In the genomic region with DNA sequence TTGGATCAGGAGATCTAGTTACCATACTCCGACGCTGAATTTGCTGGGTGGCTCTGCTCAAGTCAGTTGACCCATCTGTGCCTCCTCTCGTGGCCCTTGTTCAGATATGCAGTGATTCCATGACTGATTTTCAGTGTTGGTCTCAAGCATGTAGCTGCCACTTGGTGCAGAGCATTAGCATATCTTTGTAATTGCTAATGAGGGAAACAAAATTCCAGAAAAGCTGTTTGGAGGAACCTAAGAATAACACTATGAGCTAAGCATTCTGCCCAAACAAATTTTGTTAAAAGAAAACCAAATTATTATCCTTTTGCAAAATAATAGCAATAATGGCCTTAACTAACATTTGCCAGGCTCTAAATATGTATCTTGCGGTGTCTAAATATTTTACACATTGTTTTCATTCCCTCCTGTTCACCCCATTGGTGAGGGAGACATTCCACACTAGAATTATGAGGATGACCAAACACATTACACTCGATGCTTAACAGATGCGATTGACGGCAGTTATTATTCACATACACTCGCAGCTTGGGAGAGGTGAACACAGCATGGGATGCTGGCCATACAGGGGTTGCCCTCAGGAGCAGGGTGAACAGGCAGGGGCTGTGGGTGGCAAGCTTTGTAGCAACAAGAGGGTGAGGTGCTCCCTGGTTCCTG, we compare ENCODE assay signal across 18 cellular contexts.
DNase-seq lines count a peak whose midpoint lies in the region; ATAC-seq and TF ChIP-seq lines count a peak whose summit lies in the region.
"Had no signal": no experiment of that assay in that cellular context is flagged by ENCODE, and none has a peak within 500 bp of the region (broad histone marks: within the 10 kb centered on the region; RNA-seq: fewer than 3 reads in every experiment).

No MANE protein-coding gene starts in this region.

- H3K27ac ChIP-seq in right atrium auricular region (no peak overlapping the region), heart right ventricle (no peak overlapping the region), breast epithelium (no peak overlapping the region), left lung (no peak overlapping the region)

- H3K4me3 ChIP-seq in right atrium auricular region = no peak overlapping the region
- no peak overlapping the region for H3K4me3 ChIP-seq in heart right ventricle
- H3K4me3 ChIP-seq in breast epithelium = no peak overlapping the region
- H3K4me3 ChIP-seq in left lung = no peak overlapping the region
- H3K4me3 ChIP-seq: K562 had no signal

- DNase-seq in right atrium auricular region (ENCODE audit: low spot score) (peak; percentile 7), heart right ventricle (no peak), amniotic epithelial cell (ENCODE audit: low read depth) (peak; percentile 73), mesenteric fat pad (ENCODE audit: low spot score) (peak; percentile 39), breast epithelium (ENCODE audit: low spot score in 2 of 2) (no peak), left lung (no peak)
- DNase-seq: AML-193; CD4-positive, CD25-positive, alpha-beta regulatory T cell; DMS53; HCEC 1CT; MV-4-11; NCI-H1930; NCI-H2171; NCI-H446 treated with DMSO at 0.1 percent for 48 hours; OCI-M1 had no signal

- ATAC-seq in heart right ventricle (no peak), HG02885 (IDR thresholded peaks at IDR 0.05; ENCODE audit: poor library complexity, unreplicated experiment) (no peak), HG02973 (IDR thresholded peaks at IDR 0.05; ENCODE audit: unreplicated experiment) (no peak), left lung (no peak)
- ATAC-seq: K562 had no signal

- no peak for TF ChIP-seq CTCF in right atrium auricular region (IDR thresholded peaks at IDR 0.05)
- TF ChIP-seq CTCF in heart right ventricle (IDR thresholded peaks at IDR 0.05) = no peak
- TF ChIP-seq CTCF in breast epithelium (IDR thresholded peaks at IDR 0.05) = no peak
- no peak for TF ChIP-seq CTCF in left lung (IDR thresholded peaks at IDR 0.05)

- no peak for TF ChIP-seq POLR2A in breast epithelium (IDR thresholded peaks at IDR 0.05)

- H3K4me1 ChIP-seq in right atrium auricular region (peaks cover 0 to 10% of the 10 kb centered on the region in 2 donors), heart right ventricle (peaks cover 0 to 26% (median 0%) of the 10 kb centered on the region in 9 donors), breast epithelium (no peaks in the 10 kb centered on the region), left lung (peaks cover 10 to 17% of the 10 kb centered on the region in 2 donors)

- H3K27me3 ChIP-seq in right atrium auricular region (no peaks in the 10 kb centered on the region), heart right ventricle (peaks cover 0 to 23% (median 6%) of the 10 kb centered on the region in 7 donors), breast epithelium (no peaks in the 10 kb centered on the region), left lung (no peaks in the 10 kb centered on the region)

- H3K9me3 ChIP-seq in right atrium auricular region (no peaks in the 10 kb centered on the region), heart right ventricle (no peaks in the 10 kb centered on the region), breast epithelium (no peaks in the 10 kb centered on the region), left lung (no peaks in the 10 kb centered on the region)

- whole genome bisulfite sequencing in heart right ventricle, 2 donors = 84 to 89% methylated on average over 8 of the region's 8 CpGs

- H3K36me3 ChIP-seq in right atrium auricular region (no peaks in the 10 kb centered on the region), heart right ventricle (no peaks in the 10 kb centered on the region), breast epithelium (no peaks in the 10 kb centered on the region), left lung (no peaks in the 10 kb centered on the region)

- intact Hi-C loops in heart right ventricle (cut with DNase I) (no loop called here), breast epithelium (cut with DNase I; ENCODE audit: low total_unique reads) (no loop called here), left lung (cut with DNase I) (no loop called here)

Comparison
In these comparisons a context has a peak if more than half of its experiments do, and no peak if none do; other contexts are left out.
1. DNase-seq: peak in right atrium auricular region (single experiment), amniotic epithelial cell (single experiment) and mesenteric fat pad (single experiment); none in heart right ventricle (0 of 2), breast epithelium (0 of 2) and left lung (0 of 2).